8 cellular contexts compared by ENCODE assay signal in the genomic region with DNA sequence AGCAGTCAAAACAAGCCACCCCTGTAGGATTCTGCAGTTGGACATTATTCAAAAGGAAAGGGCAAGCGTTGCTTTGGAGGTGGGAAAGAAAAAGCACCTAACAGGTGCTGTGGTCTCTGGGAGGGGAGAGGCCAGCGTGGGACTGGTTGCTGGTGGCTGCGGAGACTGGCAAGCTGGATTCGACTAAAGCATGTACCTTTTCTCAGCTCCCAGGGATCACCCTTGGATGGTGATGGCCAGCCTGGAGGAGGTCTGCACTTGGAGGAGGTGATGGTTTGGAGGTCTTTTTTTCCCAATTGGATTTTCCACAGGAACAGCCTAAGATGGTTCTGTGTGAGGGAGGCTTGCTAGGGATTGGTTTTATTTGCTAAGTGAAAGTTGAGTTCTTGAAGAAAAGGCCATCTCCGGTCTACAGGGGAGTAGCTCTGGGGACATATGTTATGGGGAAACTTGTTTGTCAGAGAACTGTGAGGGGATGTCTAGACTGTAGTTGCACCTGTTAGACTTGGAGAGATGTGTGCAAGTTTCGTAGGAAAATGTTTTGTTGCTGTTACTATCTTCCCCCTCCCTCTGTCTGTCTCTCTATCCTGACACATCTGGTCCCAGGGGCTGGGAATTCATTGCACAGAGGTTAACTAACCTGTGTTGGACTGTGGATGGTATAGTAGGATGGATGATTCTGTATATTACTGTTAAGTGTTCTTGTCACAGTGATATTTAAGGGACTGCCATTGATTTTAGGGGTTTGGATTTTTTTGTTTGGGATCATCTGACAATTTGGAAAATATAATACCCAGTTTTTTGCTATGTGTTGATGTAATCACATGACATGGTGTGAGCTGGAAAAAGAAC. TPM values are rescaled to one million over a fixed set of nuclear protein-coding genes. Genes with fewer than 3 reads are reported as not detected.
DNase-seq lines count a peak whose midpoint lies in the region; ATAC-seq and TF ChIP-seq lines count a peak whose summit lies in the region.

No MANE protein-coding gene starts in this region.

- peak overlapping the region; percentile 92 for H3K4me2 ChIP-seq in PC-3 (ENCODE audit: low read length)

- peak; percentile 53 for DNase-seq in DMS53 (lab: John Stamatoyannopoulos, UW)
- DNase-seq in DMS53 treated with DMSO at 0.1 percent for 48 hours (lab: John Stamatoyannopoulos, UW; ENCODE audit: unreplicated experiment): no peak
- peak; percentile 13 for DNase-seq in PC-3
- peak; percentile 32 for DNase-seq in colonic mucosa
- DNase-seq in naive B cell: no peak
- no peak for DNase-seq in NCI-H526 treated with DMSO at 0.1 percent for 48 hours (lab: John Stamatoyannopoulos, UW)

- H3K4me1 ChIP-seq in PC-3 (ENCODE audit: insufficient read depth, low read length) (peaks cover 22% of the 10 kb centered on the region), colonic mucosa (peaks cover 5% of the 10 kb centered on the region)

- no peaks in the 10 kb centered on the region for H3K27me3 Mint-ChIP-seq in naive B cell

- H3K4me3 ChIP-seq in PC-3 (ENCODE audit: low read length): peak overlapping the region; percentile 96
- H3K4me3 ChIP-seq in colonic mucosa: peak overlapping the region; percentile 94

- no peaks in the 10 kb centered on the region for H3K9me2 ChIP-seq in PC-3 (replicated peaks; ENCODE audit: low read length)

- H3K9ac ChIP-seq in PC-3 (ENCODE audit: low read length) (peak overlapping the region; percentile 88), colonic mucosa (ENCODE audit: low read depth in 2 of 2, low read length in 2 of 2) (peak overlapping the region; percentile 82 to 99)

- no TSS peak for BruUV-seq in PC-3 (replicated peaks; lab: Mats Ljungman, UMichigan)

- intact Hi-C loops in PC-3 (cut with micrococcal nuclease): loop anchor here (1.0 to 5.0 kb wide), 7 partner anchors 57 to 293 kb away; no protein-coding TSS in a partner anchor
- intact Hi-C loops in colonic mucosa (cut with DNase I): loop anchor here (5.0 kb wide), 2 partner anchors 292 to 293 kb away; no protein-coding TSS in a partner anchor

- peak overlapping the region; percentile 33 to 96 (median 89) for H3K27ac Mint-ChIP-seq in naive B cell

- ATAC-seq in PC-3: no peak
- ATAC-seq in naive B cell (ENCODE audit: low read depth in 2 of 2): peak in 1 of 2 donors; percentile 9
- ATAC-seq in HG03025 (IDR thresholded peaks at IDR 0.05; ENCODE audit: low FRiP score, unreplicated experiment): no peak
- no peak for ATAC-seq in HG03095 (IDR thresholded peaks at IDR 0.05; ENCODE audit: unreplicated experiment)

- H4K20me1 ChIP-seq in PC-3 (ENCODE audit: low read length): peaks cover 24% of the 10 kb centered on the region

- H3F3A ChIP-seq in PC-3 (ENCODE audit: low read length, unreplicated experiment): no peaks in the 10 kb centered on the region

- H3K79me2 ChIP-seq in PC-3 (ENCODE audit: low read length): peaks cover 66% of the 10 kb centered on the region

- H3K36me3 Mint-ChIP-seq in naive B cell: peaks cover 0 to 24% of the 10 kb centered on the region in 2 donors

- no peaks in the 10 kb centered on the region for H3K9me3 ChIP-seq in PC-3 (ENCODE audit: low read length)
- H3K9me3 ChIP-seq in colonic mucosa: no peaks in the 10 kb centered on the region

- H3K27ac ChIP-seq in PC-3 (ENCODE audit: low read length) (no peak overlapping the region), colonic mucosa (peak overlapping the region; percentile 99)

- H3K36me3 ChIP-seq in PC-3 (ENCODE audit: low read depth, low read length) (no peaks in the 10 kb centered on the region), colonic mucosa (no peaks in the 10 kb centered on the region)

- peaks cover 48 to 56% (median 54%) of the 10 kb centered on the region in 3 donors for H3K4me1 Mint-ChIP-seq in naive B cell

- peak overlapping the region; percentile 86 to 98 (median 97) for H3K4me3 Mint-ChIP-seq in naive B cell

- peak overlapping the region; percentile 69 for H2AFZ ChIP-seq in PC-3 (ENCODE audit: low read length)

- CTCF ChIA-PET in PC-3 (lab: Charles Lee): no interaction called here

- POLR2A ChIA-PET in PC-3 (lab: Charles Lee; ENCODE audit: unreplicated experiment): no interaction called here

- no peaks in the 10 kb centered on the region for H3K9me3 Mint-ChIP-seq in naive B cell

- no peak for TF ChIP-seq CTCF in PC-3 (conservative IDR thresholded peaks at IDR 0.05; ENCODE audit: low read depth, low read length)
- TF ChIP-seq CTCF in colonic mucosa (IDR thresholded peaks at IDR 0.05): no peak

- H3K27me3 ChIP-seq in PC-3 (ENCODE audit: low read length) (no peaks in the 10 kb centered on the region), colonic mucosa (no peaks in the 10 kb centered on the region)

RNA-seq across cellular contexts. Expression of a gene that starts 2.2 kb away (rescaled TPM):
- total RNA-seq in PC-3 (2014; rRNA removed): 20.6 and 26.3 TPM in 2 replicates
- 100 to 1,000 TPM in 1 of 2 donors, 10 to 100 TPM in 1; 66.0 to 112 TPM for total RNA-seq in colonic mucosa
- 10 to 100 TPM; 27.4 to 62.0 (median 36.5) TPM for polyA plus RNA-seq in naive B cell (ENCODE audit: low read depth in 6 of 6)

Comparison
In these comparisons a context has a peak if more than half of its experiments do, and no peak if none do; other contexts are left out.
1. DNase-seq: peak in DMS53 (single experiment), PC-3 (single experiment) and colonic mucosa (single experiment); none in DMS53 treated with DMSO at 0.1 percent for 48 hours (single experiment), naive B cell (single experiment) and NCI-H526 treated with DMSO at 0.1 percent for 48 hours (single experiment).